Comparison of ENCODE assay signal across 8 cellular contexts in the genomic region with DNA sequence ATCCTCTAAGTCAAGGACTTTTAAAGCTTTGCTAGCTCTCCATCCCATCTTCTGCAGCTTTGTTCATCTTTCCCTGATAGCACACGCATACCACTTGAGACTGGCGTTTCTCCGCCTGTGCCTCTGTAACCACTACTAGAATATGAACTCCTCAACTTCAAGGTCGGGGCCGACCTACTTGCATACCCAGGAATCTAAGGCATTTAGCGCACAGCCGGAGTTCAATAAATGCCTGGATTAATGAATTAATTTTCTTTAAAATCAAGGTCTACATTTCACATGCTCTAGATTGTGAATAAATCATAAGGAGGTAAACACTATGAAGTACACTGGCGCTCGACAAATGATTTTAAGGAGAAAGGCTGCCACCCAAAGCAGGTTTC.
DNase-seq lines count a peak whose midpoint lies in the region.

No MANE protein-coding gene starts in this region.

- peak; percentile 1 for DNase-seq in NCI-H146 (lab: John Stamatoyannopoulos, UW)
- no peak for DNase-seq in NCI-H146 treated with DMSO at 0.1 percent for 48 hours (lab: John Stamatoyannopoulos, UW; ENCODE audit: unreplicated experiment)
- DNase-seq in activated CD4-positive, alpha-beta memory T cell treated with anti-CD3 and anti-CD28 coated beads, Interleukin-2, amount 10 ng/mL, durations not matched to agents 7 days and 5 days, result no peak
- no peak for DNase-seq in KG1 (lab: John Stamatoyannopoulos, UW)
- DNase-seq in NK-92 (lab: John Stamatoyannopoulos, UW; ENCODE audit: unreplicated experiment), result no peak
- DNase-seq in NCI-H128 (lab: John Stamatoyannopoulos, UW; ENCODE audit: unreplicated experiment), result no peak

- no peaks in the 10 kb centered on the region for H3K27me3 ChIP-seq in stomach smooth muscle (ENCODE audit: control insufficient read depth in 1 of 2, insufficient read depth in 2 of 2, low read length in 2 of 2)

- H3K36me3 Mint-ChIP-seq in activated CD4-positive, alpha-beta memory T cell treated with anti-CD3 and anti-CD28 coated beads, Interleukin-2, amount 10 ng/mL, durations not matched to agents 7 days and 5 days (ENCODE audit: low read depth), result no peaks in the 10 kb centered on the region

- H3K9me3 Mint-ChIP-seq in activated CD4-positive, alpha-beta memory T cell treated with anti-CD3 and anti-CD28 coated beads, Interleukin-2, amount 10 ng/mL, durations not matched to agents 7 days and 5 days, result no peaks in the 10 kb centered on the region

- peak overlapping the region; percentile 65 for H3K4me3 Mint-ChIP-seq in activated CD4-positive, alpha-beta memory T cell treated with anti-CD3 and anti-CD28 coated beads, Interleukin-2, amount 10 ng/mL, durations not matched to agents 7 days and 5 days

- peaks cover 25% of the 10 kb centered on the region for H3K27me3 Mint-ChIP-seq in activated CD4-positive, alpha-beta memory T cell treated with anti-CD3 and anti-CD28 coated beads, Interleukin-2, amount 10 ng/mL, durations not matched to agents 7 days and 5 days

- H3K27ac Mint-ChIP-seq in activated CD4-positive, alpha-beta memory T cell treated with anti-CD3 and anti-CD28 coated beads, Interleukin-2, amount 10 ng/mL, durations not matched to agents 7 days and 5 days, result no peak overlapping the region

- H3K27ac ChIP-seq in stomach smooth muscle (ENCODE audit: low read length), result no peak overlapping the region

- H3K9ac ChIP-seq in stomach smooth muscle (ENCODE audit: low read length in 2 of 2), result peak overlapping the region; percentile 55 to 56

- peaks cover 12% of the 10 kb centered on the region for H3K4me1 Mint-ChIP-seq in activated CD4-positive, alpha-beta memory T cell treated with anti-CD3 and anti-CD28 coated beads, Interleukin-2, amount 10 ng/mL, durations not matched to agents 7 days and 5 days

- POLR2A ChIA-PET in activated CD4-positive, alpha-beta memory T cell treated with anti-CD3 and anti-CD28 coated beads, Interleukin-2, amount 10 ng/mL, durations not matched to agents 7 days and 5 days (lab: Charles Lee), result interaction anchor here (1.1 kb wide), 1 partner anchor 68 kb away, joined by 4 read pairs; no protein-coding TSS in a partner anchor

- H3K9me3 ChIP-seq in iPS-18c (ENCODE audit: control insufficient read depth, insufficient read depth, low read length), result no peaks in the 10 kb centered on the region
- H3K9me3 ChIP-seq in stomach smooth muscle (ENCODE audit: control insufficient read depth in 2 of 2, low read length in 2 of 2), result no peaks in the 10 kb centered on the region

- CTCF ChIA-PET in activated CD4-positive, alpha-beta memory T cell treated with anti-CD3 and anti-CD28 coated beads, Interleukin-2, amount 10 ng/mL, durations not matched to agents 7 days and 5 days (lab: Charles Lee), result interaction anchor here (0.6 to 2.2 kb wide), 19 partner anchors 8 to 813 kb away, joined by 3 to 13 read pairs (median 4); a partner anchor contains a TSS

- no peaks in the 10 kb centered on the region for H3K36me3 ChIP-seq in stomach smooth muscle (ENCODE audit: control insufficient read depth in 2 of 2, insufficient read depth in 2 of 2, low read length in 2 of 2)

- peaks cover 5% of the 10 kb centered on the region for H3K4me1 ChIP-seq in stomach smooth muscle (ENCODE audit: control insufficient read depth, insufficient read depth, low read length)

- H3K4me3 ChIP-seq in iPS-18c (ENCODE audit: insufficient read depth, low read depth, low read length), result peak overlapping the region; percentile 62
- peak overlapping the region; percentile 76 to 91 for H3K4me3 ChIP-seq in stomach smooth muscle (ENCODE audit: low read length in 2 of 2)
